13 cellular contexts compared by ENCODE assay signal in genomic region chr9:76373173-76373771, GRCh38. TPM values are rescaled to one million over a fixed set of nuclear protein-coding genes. Genes with fewer than 3 reads are reported as not detected.
A peak's percentile ranks its signal among the peaks of the same experiment; 100 is the strongest.
DNase-seq lines count a peak whose midpoint lies in the region; ATAC-seq and TF ChIP-seq lines count a peak whose summit lies in the region.
"Had no signal": no experiment of that assay in that cellular context is flagged by ENCODE, and none has a peak within 500 bp of the region (broad histone marks: within the 10 kb centered on the region; RNA-seq: fewer than 3 reads in every experiment).

No MANE protein-coding gene starts in this region.

- H3K4me1 ChIP-seq in Peyer's patch, result peaks cover 0 to 43% (median 5%) of the 10 kb centered on the region in 4 donors
- H3K4me1 ChIP-seq in trophoblast cell (ENCODE audit: control insufficient read depth in 1 of 2, insufficient read depth in 2 of 2, low read length in 2 of 2), result peaks cover 4 to 8% of the 10 kb centered on the region in 2 experiments
- no peaks in the 10 kb centered on the region for H3K4me1 ChIP-seq in prostate gland (replicated peaks)
- no peaks in the 10 kb centered on the region for H3K4me1 ChIP-seq in Karpas-422 (ENCODE audit: low read length)

- H3K27me3 ChIP-seq in Peyer's patch, result no peaks in the 10 kb centered on the region
- no peaks in the 10 kb centered on the region for H3K27me3 ChIP-seq in trophoblast cell (ENCODE audit: insufficient read depth, low read length)
- no peaks in the 10 kb centered on the region for H3K27me3 ChIP-seq in prostate gland (replicated peaks; ENCODE audit: insufficient read depth)
- H3K27me3 ChIP-seq in Karpas-422 (ENCODE audit: low read length), result no peaks in the 10 kb centered on the region
- H3K27me3 ChIP-seq: vagina had no signal

- TF ChIP-seq CTCF in Peyer's patch (IDR thresholded peaks at IDR 0.05) (peak in 1 of 6 experiments; percentile 8), fibroblast of villous mesenchyme (IDR thresholded peaks at IDR 0.05; ENCODE audit: insufficient read depth, low read depth, low read length) (no peak), prostate gland (IDR thresholded peaks at IDR 0.05) (no peak)

- H2BK5ac ChIP-seq in trophoblast cell (ENCODE audit: low read depth, low read length, poor library complexity), result no peak overlapping the region

- no peak overlapping the region for H3K4me2 ChIP-seq in trophoblast cell (ENCODE audit: low read length)
- H3K4me2 ChIP-seq in Karpas-422 (ENCODE audit: low read depth, low read length, poor library complexity, severe bottlenecking), result no peak overlapping the region
- H3K4me2 ChIP-seq: SK-N-SH had no signal

- peak overlapping the region; percentile 25 for H4K8ac ChIP-seq in trophoblast cell (ENCODE audit: low read depth, low read length)

- no peak overlapping the region for H2BK120ac ChIP-seq in trophoblast cell (ENCODE audit: insufficient read depth, low read length, poor library complexity)

- H3K27ac ChIP-seq in Peyer's patch (peak overlapping the region; percentile 17 to 83 (median 64)), trophoblast cell (ENCODE audit: low read depth, low read length) (no peak overlapping the region), prostate gland (no peak overlapping the region), Karpas-422 (ENCODE audit: low read length) (no peak overlapping the region)
- H3K27ac ChIP-seq: vagina had no signal

- H2BK12ac ChIP-seq in trophoblast cell (ENCODE audit: low read length), result peak overlapping the region; percentile 32

- no peaks in the 10 kb centered on the region for H3K9me2 ChIP-seq in Karpas-422 (replicated peaks; ENCODE audit: insufficient read depth, low read length)
- H3K9me2 ChIP-seq: SK-N-SH had no signal

- H3K9ac ChIP-seq in trophoblast cell (ENCODE audit: low read length) (no peak overlapping the region), Karpas-422 (ENCODE audit: low read length) (no peak overlapping the region)
- H3K9ac ChIP-seq: SK-N-SH had no signal

- no peak overlapping the region for H2AK5ac ChIP-seq in trophoblast cell (ENCODE audit: low read length)

- H3K36me3 ChIP-seq in Peyer's patch, result no peaks in the 10 kb centered on the region
- no peaks in the 10 kb centered on the region for H3K36me3 ChIP-seq in trophoblast cell (ENCODE audit: control insufficient read depth in 1 of 2, insufficient read depth in 2 of 2, low read length in 2 of 2)
- H3K36me3 ChIP-seq in prostate gland, result no peaks in the 10 kb centered on the region
- no peaks in the 10 kb centered on the region for H3K36me3 ChIP-seq in Karpas-422 (ENCODE audit: insufficient read depth, low read length)
- H3K36me3 ChIP-seq: vagina had no signal

- H4K91ac ChIP-seq in trophoblast cell (ENCODE audit: low read depth, low read length), result no peak overlapping the region

- H4K20me1 ChIP-seq in Karpas-422 (ENCODE audit: insufficient read depth, low read depth, low read length), result no peaks in the 10 kb centered on the region

- H3K9me3 ChIP-seq in Peyer's patch (no peaks in the 10 kb centered on the region), trophoblast cell (ENCODE audit: insufficient read depth, low read depth, low read length) (no peaks in the 10 kb centered on the region), prostate gland (no peaks in the 10 kb centered on the region), Karpas-422 (ENCODE audit: low read length) (no peaks in the 10 kb centered on the region)
- H3K9me3 ChIP-seq: SK-N-SH, vagina had no signal

- H2AFZ ChIP-seq in trophoblast cell (ENCODE audit: insufficient read depth, low read length, poor library complexity), result no peak overlapping the region
- no peak overlapping the region for H2AFZ ChIP-seq in Karpas-422 (ENCODE audit: low read length)

- H3K14ac ChIP-seq in trophoblast cell (ENCODE audit: low read length), result no peak overlapping the region

- H3K18ac ChIP-seq in trophoblast cell (ENCODE audit: low read length), result no peak overlapping the region

- no CpG with 5 or more reads among the region's 4 CpGs for WGBS in trophoblast cell (ENCODE audit: extremely low coverage, insufficient coverage, insufficient read length)
- WGBS in prostate gland, result 52% methylated on average over 4 of the region's 4 CpGs

- H3K4ac ChIP-seq in trophoblast cell (ENCODE audit: low read depth, low read length), result no peak overlapping the region

- H4K12ac ChIP-seq in trophoblast cell (ENCODE audit: low read depth, low read length), result no peak overlapping the region

- peak; percentile 52 for DNase-seq in GM04504 (ENCODE audit: low read depth)
- DNase-seq in Peyer's patch, result peak in 2 of 3 donors; percentile 72 to 85
- peak; percentile 73 for DNase-seq in fibroblast of villous mesenchyme (ENCODE audit: low read depth)
- peak; percentile 32 to 33 for DNase-seq in trophoblast cell
- DNase-seq in prostate gland (ENCODE audit: low spot score), result no peak
- no peak for DNase-seq in A172 (ENCODE audit: low spot score)
- no peak for DNase-seq in Karpas-422
- DNase-seq: activated gamma-delta T cell treated with Interleukin-2 at 50 U/mL for 16 hours, DND-41, SK-N-SH had no signal

- H3K23ac ChIP-seq in trophoblast cell (ENCODE audit: low read length), result no peak overlapping the region

- H3K4me3 ChIP-seq in Peyer's patch (no peak overlapping the region), fibroblast of villous mesenchyme (ENCODE audit: low read depth, low read length) (no peak overlapping the region), trophoblast cell (ENCODE audit: low read depth, low read length) (no peak overlapping the region), prostate gland (no peak overlapping the region), Karpas-422 (ENCODE audit: low read length) (no peak overlapping the region)
- H3K4me3 ChIP-seq: skin epidermis, vagina had no signal

- no peak for ATAC-seq in GM21447 (IDR thresholded peaks at IDR 0.05; ENCODE audit: unreplicated experiment)

- peaks cover 11% of the 10 kb centered on the region for H3K79me1 ChIP-seq in trophoblast cell (ENCODE audit: low read length)

- no peak for TF ChIP-seq POLR2A in Peyer's patch (IDR thresholded peaks at IDR 0.05)
- no peak for TF ChIP-seq POLR2A in prostate gland (IDR thresholded peaks at IDR 0.05)

- intact Hi-C loops in prostate gland (cut with DNase I), result loop anchor here (10.0 kb wide), 1 partner anchor 82 kb away; the partner anchor contains the start of gene GCNT1

- H3K79me2 ChIP-seq in trophoblast cell (ENCODE audit: control insufficient read depth, insufficient read depth, low read length, poor library complexity) (no peaks in the 10 kb centered on the region), Karpas-422 (ENCODE audit: low read length) (no peaks in the 10 kb centered on the region)

RNA-seq across cellular contexts. Expression of gene RFK, which starts 21.0 kb away (rescaled TPM):
- 10 to 100 TPM; 18.0 to 48.3 (median 24.9) TPM for total RNA-seq in Peyer's patch
- 20.9 and 35.8 TPM in 2 replicates for total RNA-seq in fibroblast of villous mesenchyme
- 90.5 and 91.8 TPM in 2 replicates for polyA plus RNA-seq in trophoblast cell (2013)
- 10 to 100 TPM; 18.4 to 23.5 TPM for total RNA-seq in prostate gland
- total RNA-seq in A172 (2014; rRNA removed; shearing (Covaris generic)), result 64.3 and 68.8 TPM in 2 replicates
- 14.4 and 29.3 TPM in 2 replicates for total RNA-seq in Karpas-422 (2014; rRNA removed; shearing (Covaris generic); ENCODE audit: low replicate concordance)

Comparison
In these comparisons a context has a peak if more than half of its experiments do, and no peak if none do; other contexts are left out.
1. DNase-seq: peak in GM04504 (single experiment), Peyer's patch (2 of 3), fibroblast of villous mesenchyme (single experiment) and trophoblast cell (2 of 2); none in prostate gland (single experiment), A172 (single experiment) and Karpas-422 (single experiment).
2. H3K27ac ChIP-seq: peak in Peyer's patch (4 of 4); none in trophoblast cell (single experiment), prostate gland (0 of 2) and Karpas-422 (single experiment).